1 cellular context compared by ENCODE assay signal in the genomic region with DNA sequence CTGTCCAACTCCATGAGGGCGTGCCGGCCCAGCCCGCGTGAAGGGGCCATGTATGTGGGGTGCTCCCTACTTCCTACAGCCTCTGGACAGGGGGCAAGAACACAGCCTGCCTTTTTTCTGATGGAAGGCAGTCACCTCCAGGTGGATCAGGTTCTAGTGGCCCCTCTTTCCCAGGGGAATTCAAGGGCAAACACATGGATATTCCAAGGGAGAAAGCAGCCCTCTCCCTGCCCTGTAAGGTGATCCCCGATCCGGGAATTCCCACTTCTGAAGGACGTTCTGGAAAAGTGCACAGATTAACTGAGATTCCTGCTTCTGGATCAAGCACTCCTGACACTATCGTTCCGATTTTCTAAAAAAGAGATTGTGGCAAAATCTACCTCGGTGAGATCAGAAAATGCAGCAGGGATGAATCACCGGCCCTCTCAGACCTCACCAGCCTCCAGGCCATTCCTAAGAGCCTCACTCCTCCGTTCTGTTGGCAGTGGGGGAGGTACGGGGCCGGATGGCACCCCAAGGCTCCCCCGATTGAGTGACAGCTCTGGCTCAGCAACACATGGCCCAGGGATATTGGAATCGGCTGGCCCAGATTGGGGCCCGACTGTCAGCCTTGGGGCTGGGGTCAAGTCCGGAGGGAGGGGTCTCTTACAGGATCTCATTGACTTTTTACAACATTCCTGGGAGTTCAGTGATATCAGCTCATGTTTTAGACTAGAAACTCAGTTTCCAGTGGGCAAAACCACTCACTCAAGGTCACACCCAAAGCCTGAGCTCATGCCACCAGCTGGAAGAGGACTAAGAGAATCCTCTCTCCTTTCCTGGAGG.
TF ChIP-seq lines count a peak whose summit lies in the region.

No MANE protein-coding gene starts in this region.

TF ChIP-seq in HepG2, 621 proteins besides CTCF, POLR2A, EP300 and RAD21 (continued from another document and continues in another):
- TF ChIP-seq, protein P1, sequence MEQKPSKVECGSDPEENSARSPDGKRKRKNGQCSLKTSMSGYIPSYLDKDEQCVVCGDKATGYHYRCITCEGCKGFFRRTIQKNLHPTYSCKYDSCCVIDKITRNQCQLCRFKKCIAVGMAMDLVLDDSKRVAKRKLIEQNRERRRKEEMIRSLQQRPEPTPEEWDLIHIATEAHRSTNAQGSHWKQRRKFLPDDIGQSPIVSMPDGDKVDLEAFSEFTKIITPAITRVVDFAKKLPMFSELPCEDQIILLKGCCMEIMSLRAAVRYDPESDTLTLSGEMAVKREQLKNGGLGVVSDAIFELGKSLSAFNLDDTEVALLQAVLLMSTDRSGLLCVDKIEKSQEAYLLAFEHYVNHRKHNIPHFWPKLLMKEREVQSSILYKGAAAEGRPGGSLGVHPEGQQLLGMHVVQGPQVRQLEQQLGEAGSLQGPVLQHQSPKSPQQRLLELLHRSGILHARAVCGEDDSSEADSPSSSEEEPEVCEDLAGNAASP (CRISPR knock-in tag; IDR thresholded peaks at IDR 0.05; ENCODE audit: borderline replicate concordance) = peak; percentile 23; the same call in 1 of the 2 replicates
- TF ChIP-seq, protein P2, sequence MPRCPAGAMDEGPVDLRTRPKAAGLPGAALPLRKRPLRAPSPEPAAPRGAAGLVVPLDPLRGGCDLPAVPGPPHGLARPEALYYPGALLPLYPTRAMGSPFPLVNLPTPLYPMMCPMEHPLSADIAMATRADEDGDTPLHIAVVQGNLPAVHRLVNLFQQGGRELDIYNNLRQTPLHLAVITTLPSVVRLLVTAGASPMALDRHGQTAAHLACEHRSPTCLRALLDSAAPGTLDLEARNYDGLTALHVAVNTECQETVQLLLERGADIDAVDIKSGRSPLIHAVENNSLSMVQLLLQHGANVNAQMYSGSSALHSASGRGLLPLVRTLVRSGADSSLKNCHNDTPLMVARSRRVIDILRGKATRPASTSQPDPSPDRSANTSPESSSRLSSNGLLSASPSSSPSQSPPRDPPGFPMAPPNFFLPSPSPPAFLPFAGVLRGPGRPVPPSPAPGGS (CRISPR knock-in tag; IDR thresholded peaks at IDR 0.05) = 0 out of 2 replicates have a peak, but pooled peaks have one; percentile 73
- TF ChIP-seq PCBP2 (optimal IDR thresholded peaks at IDR 0.05; ENCODE audit: low read depth, low read length, poor library complexity, severe bottlenecking) (no peak), ZFP36 (IDR thresholded peaks at IDR 0.05; ENCODE audit: borderline replicate concordance, low read depth, low read length, partially characterized antibody) (no peak), TSC22D2 (CRISPR knock-in tag; IDR thresholded peaks at IDR 0.05; ENCODE audit: borderline replicate concordance) (no peak; the same call in 1 of the 2 replicates), U2AF2 (IDR thresholded peaks at IDR 0.05; ENCODE audit: low read depth, low read length) (no peak), RBM39 (IDR thresholded peaks at IDR 0.05; ENCODE audit: low read depth, low read length, poor library complexity, severe bottlenecking) (no peak), MAZ (IDR thresholded peaks at IDR 0.05; ENCODE audit: borderline replicate concordance, low read depth, low read length) (no peak), MAZ (CRISPR knock-in tag; IDR thresholded peaks at IDR 0.05; ENCODE audit: low read depth) (peak; percentile 17), ASH2L (IDR thresholded peaks at IDR 0.05; ENCODE audit: insufficient read length, low read depth, low read length) (no peak), NONO (IDR thresholded peaks at IDR 0.05) (no peak), NONO (CRISPR knock-in tag; conservative IDR thresholded peaks at IDR 0.05) (no peak; the same call in 1 of the 2 replicates), ZNF253 (CRISPR knock-in tag; IDR thresholded peaks at IDR 0.05; ENCODE audit: borderline replicate concordance) (no peak), TAF15 (IDR thresholded peaks at IDR 0.05; ENCODE audit: low read depth, low read length, poor library complexity, severe bottlenecking) (no peak), ZFP36L2 (CRISPR knock-in tag; IDR thresholded peaks at IDR 0.05) (no peak), TAF1 (CRISPR knock-in tag; IDR thresholded peaks at IDR 0.05) (no peak; the same call in 1 of the 2 replicates), TRIM24 (CRISPR knock-in tag; IDR thresholded peaks at IDR 0.05) (no peak), NFE2L1 (CRISPR knock-in tag; IDR thresholded peaks at IDR 0.05; ENCODE audit: borderline replicate concordance) (no peak), KMT2B (CRISPR knock-in tag; IDR thresholded peaks at IDR 0.05) (no peak), TOE1 (CRISPR knock-in tag; IDR thresholded peaks at IDR 0.05) (no peak), ZSCAN25 (CRISPR knock-in tag; IDR thresholded peaks at IDR 0.05) (peak; percentile 84), ZNF484 (CRISPR knock-in tag; IDR thresholded peaks at IDR 0.05; ENCODE audit: borderline replicate concordance, low read depth) (no peak), MAFF (IDR thresholded peaks at IDR 0.05; ENCODE audit: low read depth, low read length) (no peak), FOXC1 (CRISPR knock-in tag; IDR thresholded peaks at IDR 0.05; ENCODE audit: borderline replicate concordance) (peak; percentile 35; the same call in 1 of the 2 replicates), ZNF292 (CRISPR knock-in tag; IDR thresholded peaks at IDR 0.05; ENCODE audit: borderline replicate concordance, low read depth) (no peak), RFXAP (CRISPR knock-in tag; IDR thresholded peaks at IDR 0.05; ENCODE audit: borderline replicate concordance) (no peak), ZNF460 (CRISPR knock-in tag; IDR thresholded peaks at IDR 0.05; ENCODE audit: borderline replicate concordance) (no peak), PPARG (CRISPR knock-in tag; conservative IDR thresholded peaks at IDR 0.05) (no peak), ZNF790 (CRISPR knock-in tag; IDR thresholded peaks at IDR 0.05; ENCODE audit: borderline replicate concordance) (no peak), ZNF10 (CRISPR knock-in tag; IDR thresholded peaks at IDR 0.05; ENCODE audit: borderline replicate concordance, low read depth) (no peak), ZNF878 (CRISPR knock-in tag; IDR thresholded peaks at IDR 0.05) (no peak), ZNF678 (CRISPR knock-in tag; IDR thresholded peaks at IDR 0.05) (0 out of 2 replicates have a peak, but pooled peaks have one; percentile 25), KDM6A (CRISPR knock-in tag; IDR thresholded peaks at IDR 0.05; ENCODE audit: low read depth) (no peak), KLF12 (CRISPR knock-in tag; IDR thresholded peaks at IDR 0.05; ENCODE audit: borderline replicate concordance) (peak; percentile 32; the same call in 1 of the 2 replicates), ZNF17 (CRISPR knock-in tag; IDR thresholded peaks at IDR 0.05) (no peak), ARNT (IDR thresholded peaks at IDR 0.05) (no peak), NFIB (CRISPR knock-in tag; IDR thresholded peaks at IDR 0.05; ENCODE audit: borderline replicate concordance) (no peak), ZNF782 (CRISPR knock-in tag; IDR thresholded peaks at IDR 0.05; ENCODE audit: borderline replicate concordance) (no peak), PAX8 (CRISPR knock-in tag; IDR thresholded peaks at IDR 0.05; ENCODE audit: borderline replicate concordance) (no peak; the same call in 1 of the 2 replicates), NRL (CRISPR knock-in tag; IDR thresholded peaks at IDR 0.05; ENCODE audit: borderline replicate concordance) (no peak; the same call in 1 of the 2 replicates), ZNF446 (CRISPR knock-in tag; IDR thresholded peaks at IDR 0.05) (no peak), ZNF83 (CRISPR knock-in tag; IDR thresholded peaks at IDR 0.05; ENCODE audit: borderline replicate concordance) (no peak), SMAD3 (CRISPR knock-in tag; IDR thresholded peaks at IDR 0.05) (peak; percentile 32; the same call in 1 of the 2 replicates), ZFX (CRISPR knock-in tag; IDR thresholded peaks at IDR 0.05; ENCODE audit: low read depth) (no peak)
- TF ChIP-seq, protein P3, sequence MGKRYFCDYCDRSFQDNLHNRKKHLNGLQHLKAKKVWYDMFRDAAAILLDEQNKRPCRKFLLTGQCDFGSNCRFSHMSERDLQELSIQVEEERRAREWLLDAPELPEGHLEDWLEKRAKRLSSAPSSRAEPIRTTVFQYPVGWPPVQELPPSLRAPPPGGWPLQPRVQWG (CRISPR knock-in tag; IDR thresholded peaks at IDR 0.05; ENCODE audit: borderline replicate concordance, low read depth) = no peak
- TF ChIP-seq, protein P4, sequence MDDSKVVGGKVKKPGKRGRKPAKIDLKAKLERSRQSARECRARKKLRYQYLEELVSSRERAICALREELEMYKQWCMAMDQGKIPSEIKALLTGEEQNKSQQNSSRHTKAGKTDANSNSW (CRISPR knock-in tag; IDR thresholded peaks at IDR 0.05; ENCODE audit: borderline replicate concordance) = no peak
- TF ChIP-seq, protein P5, sequence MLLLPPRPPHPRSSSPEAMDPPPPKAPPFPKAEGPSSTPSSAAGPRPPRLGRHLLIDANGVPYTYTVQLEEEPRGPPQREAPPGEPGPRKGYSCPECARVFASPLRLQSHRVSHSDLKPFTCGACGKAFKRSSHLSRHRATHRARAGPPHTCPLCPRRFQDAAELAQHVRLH (CRISPR knock-in tag; IDR thresholded peaks at IDR 0.05; ENCODE audit: borderline replicate concordance, low read depth) = no peak
- TF ChIP-seq, protein P6, sequence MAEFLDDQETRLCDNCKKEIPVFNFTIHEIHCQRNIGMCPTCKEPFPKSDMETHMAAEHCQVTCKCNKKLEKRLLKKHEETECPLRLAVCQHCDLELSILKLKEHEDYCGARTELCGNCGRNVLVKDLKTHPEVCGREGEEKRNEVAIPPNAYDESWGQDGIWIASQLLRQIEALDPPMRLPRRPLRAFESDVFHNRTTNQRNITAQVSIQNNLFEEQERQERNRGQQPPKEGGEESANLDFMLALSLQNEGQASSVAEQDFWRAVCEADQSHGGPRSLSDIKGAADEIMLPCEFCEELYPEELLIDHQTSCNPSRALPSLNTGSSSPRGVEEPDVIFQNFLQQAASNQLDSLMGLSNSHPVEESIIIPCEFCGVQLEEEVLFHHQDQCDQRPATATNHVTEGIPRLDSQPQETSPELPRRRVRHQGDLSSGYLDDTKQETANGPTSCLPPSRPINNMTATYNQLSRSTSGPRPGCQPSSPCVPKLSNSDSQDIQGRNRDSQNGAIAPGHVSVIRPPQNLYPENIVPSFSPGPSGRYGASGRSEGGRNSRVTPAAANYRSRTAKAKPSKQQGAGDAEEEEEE (CRISPR knock-in tag; IDR thresholded peaks at IDR 0.05; ENCODE audit: borderline replicate concordance) = no peak
- TF ChIP-seq, protein P7, sequence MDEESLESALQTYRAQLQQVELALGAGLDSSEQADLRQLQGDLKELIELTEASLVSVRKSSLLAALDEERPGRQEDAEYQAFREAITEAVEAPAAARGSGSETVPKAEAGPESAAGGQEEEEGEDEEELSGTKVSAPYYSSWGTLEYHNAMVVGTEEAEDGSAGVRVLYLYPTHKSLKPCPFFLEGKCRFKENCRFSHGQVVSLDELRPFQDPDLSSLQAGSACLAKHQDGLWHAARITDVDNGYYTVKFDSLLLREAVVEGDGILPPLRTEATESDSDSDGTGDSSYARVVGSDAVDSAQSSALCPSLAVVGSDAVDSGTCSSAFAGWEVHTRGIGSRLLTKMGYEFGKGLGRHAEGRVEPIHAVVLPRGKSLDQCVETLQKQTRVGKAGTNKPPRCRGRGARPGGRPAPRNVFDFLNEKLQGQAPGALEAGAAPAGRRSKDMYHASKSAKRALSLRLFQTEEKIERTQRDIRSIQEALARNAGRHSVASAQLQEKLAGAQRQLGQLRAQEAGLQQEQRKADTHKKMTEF (CRISPR knock-in tag; IDR thresholded peaks at IDR 0.05) = no peak
- TF ChIP-seq, protein P8, sequence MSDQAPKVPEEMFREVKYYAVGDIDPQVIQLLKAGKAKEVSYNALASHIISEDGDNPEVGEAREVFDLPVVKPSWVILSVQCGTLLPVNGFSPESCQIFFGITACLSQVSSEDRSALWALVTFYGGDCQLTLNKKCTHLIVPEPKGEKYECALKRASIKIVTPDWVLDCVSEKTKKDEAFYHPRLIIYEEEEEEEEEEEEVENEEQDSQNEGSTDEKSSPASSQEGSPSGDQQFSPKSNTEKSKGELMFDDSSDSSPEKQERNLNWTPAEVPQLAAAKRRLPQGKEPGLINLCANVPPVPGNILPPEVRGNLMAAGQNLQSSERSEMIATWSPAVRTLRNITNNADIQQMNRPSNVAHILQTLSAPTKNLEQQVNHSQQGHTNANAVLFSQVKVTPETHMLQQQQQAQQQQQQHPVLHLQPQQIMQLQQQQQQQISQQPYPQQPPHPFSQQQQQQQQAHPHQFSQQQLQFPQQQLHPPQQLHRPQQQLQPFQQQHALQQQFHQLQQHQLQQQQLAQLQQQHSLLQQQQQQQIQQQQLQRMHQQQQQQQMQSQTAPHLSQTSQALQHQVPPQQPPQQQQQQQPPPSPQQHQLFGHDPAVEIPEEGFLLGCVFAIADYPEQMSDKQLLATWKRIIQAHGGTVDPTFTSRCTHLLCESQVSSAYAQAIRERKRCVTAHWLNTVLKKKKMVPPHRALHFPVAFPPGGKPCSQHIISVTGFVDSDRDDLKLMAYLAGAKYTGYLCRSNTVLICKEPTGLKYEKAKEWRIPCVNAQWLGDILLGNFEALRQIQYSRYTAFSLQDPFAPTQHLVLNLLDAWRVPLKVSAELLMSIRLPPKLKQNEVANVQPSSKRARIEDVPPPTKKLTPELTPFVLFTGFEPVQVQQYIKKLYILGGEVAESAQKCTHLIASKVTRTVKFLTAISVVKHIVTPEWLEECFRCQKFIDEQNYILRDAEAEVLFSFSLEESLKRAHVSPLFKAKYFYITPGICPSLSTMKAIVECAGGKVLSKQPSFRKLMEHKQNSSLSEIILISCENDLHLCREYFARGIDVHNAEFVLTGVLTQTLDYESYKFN (CRISPR knock-in tag; conservative IDR thresholded peaks at IDR 0.05) = no peak
- TF ChIP-seq, protein P9, sequence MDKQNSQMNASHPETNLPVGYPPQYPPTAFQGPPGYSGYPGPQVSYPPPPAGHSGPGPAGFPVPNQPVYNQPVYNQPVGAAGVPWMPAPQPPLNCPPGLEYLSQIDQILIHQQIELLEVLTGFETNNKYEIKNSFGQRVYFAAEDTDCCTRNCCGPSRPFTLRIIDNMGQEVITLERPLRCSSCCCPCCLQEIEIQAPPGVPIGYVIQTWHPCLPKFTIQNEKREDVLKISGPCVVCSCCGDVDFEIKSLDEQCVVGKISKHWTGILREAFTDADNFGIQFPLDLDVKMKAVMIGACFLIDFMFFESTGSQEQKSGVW (CRISPR knock-in tag; IDR thresholded peaks at IDR 0.05; ENCODE audit: borderline replicate concordance) = no peak
- TF ChIP-seq, protein P10, sequence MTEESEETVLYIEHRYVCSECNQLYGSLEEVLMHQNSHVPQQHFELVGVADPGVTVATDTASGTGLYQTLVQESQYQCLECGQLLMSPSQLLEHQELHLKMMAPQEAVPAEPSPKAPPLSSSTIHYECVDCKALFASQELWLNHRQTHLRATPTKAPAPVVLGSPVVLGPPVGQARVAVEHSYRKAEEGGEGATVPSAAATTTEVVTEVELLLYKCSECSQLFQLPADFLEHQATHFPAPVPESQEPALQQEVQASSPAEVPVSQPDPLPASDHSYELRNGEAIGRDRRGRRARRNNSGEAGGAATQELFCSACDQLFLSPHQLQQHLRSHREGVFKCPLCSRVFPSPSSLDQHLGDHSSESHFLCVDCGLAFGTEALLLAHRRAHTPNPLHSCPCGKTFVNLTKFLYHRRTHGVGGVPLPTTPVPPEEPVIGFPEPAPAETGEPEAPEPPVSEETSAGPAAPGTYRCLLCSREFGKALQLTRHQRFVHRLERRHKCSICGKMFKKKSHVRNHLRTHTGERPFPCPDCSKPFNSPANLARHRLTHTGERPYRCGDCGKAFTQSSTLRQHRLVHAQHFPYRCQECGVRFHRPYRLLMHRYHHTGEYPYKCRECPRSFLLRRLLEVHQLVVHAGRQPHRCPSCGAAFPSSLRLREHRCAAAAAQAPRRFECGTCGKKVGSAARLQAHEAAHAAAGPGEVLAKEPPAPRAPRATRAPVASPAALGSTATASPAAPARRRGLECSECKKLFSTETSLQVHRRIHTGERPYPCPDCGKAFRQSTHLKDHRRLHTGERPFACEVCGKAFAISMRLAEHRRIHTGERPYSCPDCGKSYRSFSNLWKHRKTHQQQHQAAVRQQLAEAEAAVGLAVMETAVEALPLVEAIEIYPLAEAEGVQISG (CRISPR knock-in tag; IDR thresholded peaks at IDR 0.05) = 0 out of 2 replicates have a peak, but pooled peaks have one; percentile 33
